ENCODE assay signal across 9 cellular contexts in the genomic region with DNA sequence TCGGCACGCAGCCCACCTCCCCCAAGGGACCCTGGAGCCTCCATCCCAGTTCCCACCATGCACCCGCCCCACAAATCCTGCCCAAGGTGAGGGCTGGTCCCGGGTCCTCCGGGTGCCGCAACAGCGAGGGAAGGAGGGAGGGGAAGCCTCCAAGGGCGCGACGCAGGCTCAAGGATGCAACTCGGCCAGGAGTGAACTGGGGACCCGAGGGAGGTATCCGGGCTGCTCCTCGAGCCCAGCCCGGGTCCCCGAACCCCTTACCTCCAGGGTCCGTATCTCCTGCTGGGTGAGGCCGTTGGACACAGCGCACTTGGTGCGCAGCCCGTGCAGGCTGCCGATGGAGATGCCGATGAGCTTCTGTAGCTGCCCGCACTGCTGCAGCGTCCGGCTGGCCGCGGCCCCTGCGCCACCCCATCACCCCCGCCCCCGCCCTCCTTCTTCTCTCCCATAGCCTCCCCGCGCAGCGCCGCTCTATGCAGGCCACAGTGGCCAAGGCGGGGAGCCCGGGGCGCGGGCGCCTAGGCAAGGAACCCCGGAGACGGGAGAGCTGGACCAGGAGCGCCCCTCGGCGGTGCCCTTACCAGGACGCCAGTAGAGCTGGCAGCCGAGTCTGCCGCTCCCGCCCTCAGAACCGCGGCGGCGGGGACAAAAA.
A peak's percentile ranks its signal among the peaks of the same experiment; 100 is the strongest.
DNase-seq lines count a peak whose midpoint lies in the region; ATAC-seq, FAIRE-seq and TF ChIP-seq lines count a peak whose summit lies in the region.
"Had no signal": no experiment of that assay in that cellular context is flagged by ENCODE, and none has a peak within 500 bp of the region (broad histone marks: within the 10 kb centered on the region; RNA-seq: fewer than 3 reads in every experiment).

No MANE protein-coding gene starts in this region.

- TF ChIP-seq EP300 in HepG2 (IDR thresholded peaks at IDR 0.05; ENCODE audit: low read depth in 2 of 2, low read length in 2 of 2) (no peak), HepG2 (CRISPR knock-in tag; IDR thresholded peaks at IDR 0.05; ENCODE audit: borderline replicate concordance) (no peak)

- WGBS in GM23248 (ENCODE audit: low coverage in 1 of 2, low lambda C conversion rate in 2 of 2, missing lambda C conversion rate in 2 of 2), 2 experiments: 3 to 4% methylated on average over 26 to 35 of the region's 53 CpGs
- WGBS in HepG2 (ENCODE audit: low lambda C conversion rate): 23% methylated on average over 23 of the region's 53 CpGs
- WGBS in urinary bladder: 5% methylated on average over 53 of the region's 53 CpGs

- H3K79me2 ChIP-seq in ACC112 (ENCODE audit: control insufficient read depth, insufficient read depth, low read length, unreplicated experiment) (no peaks in the 10 kb centered on the region), GM23248 (ENCODE audit: insufficient read depth) (no peaks in the 10 kb centered on the region), HepG2 (ENCODE audit: insufficient read depth, low read length) (no peaks in the 10 kb centered on the region), PC-9 (ENCODE audit: low read depth) (no peaks in the 10 kb centered on the region)

- ATAC-seq in HepG2: peak; percentile 72
- no peak for ATAC-seq in activated CD8-positive, alpha-beta memory T cell treated with anti-CD3 and anti-CD28 coated beads, Interleukin-2, amount 10 ng/mL, durations not matched to agents 7 days and 5 days

- H3K27me3 Mint-ChIP-seq in brain: peaks cover 5% of the 10 kb centered on the region
- peaks cover 31% of the 10 kb centered on the region for H3K27me3 Mint-ChIP-seq in activated CD8-positive, alpha-beta memory T cell treated with anti-CD3 and anti-CD28 coated beads, Interleukin-2, amount 10 ng/mL, durations not matched to agents 7 days and 5 days

- H4K20me1 ChIP-seq in GM23248 (ENCODE audit: insufficient read depth): no peaks in the 10 kb centered on the region
- H4K20me1 ChIP-seq in HepG2 (ENCODE audit: insufficient read depth, low read length): no peaks in the 10 kb centered on the region
- H4K20me1 ChIP-seq in PC-9 (ENCODE audit: insufficient read depth): no peaks in the 10 kb centered on the region

- peaks cover 38% of the 10 kb centered on the region for H3K27me3 ChIP-seq in ACC112 (ENCODE audit: insufficient read depth, low read length)
- H3K27me3 ChIP-seq in GM23248 (replicated peaks; ENCODE audit: insufficient read depth): peaks cover 35% of the 10 kb centered on the region
- peaks cover 0 to 31% of the 10 kb centered on the region in 2 experiments; a peak in 3 of 5 replicates for H3K27me3 ChIP-seq in HepG2 (ENCODE audit: control insufficient read depth in 1 of 2, insufficient read depth in 2 of 2, low read length in 2 of 2)
- no peaks in the 10 kb centered on the region for H3K27me3 ChIP-seq in PC-9 (ENCODE audit: insufficient read depth, low read depth)

- peak overlapping the region; percentile 73 for H3K4me3 ChIP-seq in ACC112 (ENCODE audit: low read depth, low read length)
- H3K4me3 ChIP-seq in GM23248: peak overlapping the region; percentile 69
- H3K4me3 ChIP-seq in HepG2 (replicated peaks in 1 of 3; ENCODE audit: insufficient read depth in 1 of 3, low read depth in 2 of 3, low read length in 3 of 3): peak overlapping the region; percentile 57 to 69 (median 65); a peak in 5 of 6 replicates
- peak overlapping the region; percentile 61 for H3K4me3 ChIP-seq in urinary bladder (ENCODE audit: low read depth, low read length)
- no peak overlapping the region for H3K4me3 ChIP-seq in PC-9

- H3K27ac Mint-ChIP-seq in brain: peak overlapping the region in 2 of 5 experiments; percentile 72 to 95
- H3K27ac Mint-ChIP-seq in activated CD8-positive, alpha-beta memory T cell treated with anti-CD3 and anti-CD28 coated beads, Interleukin-2, amount 10 ng/mL, durations not matched to agents 7 days and 5 days: no peak overlapping the region

- no peak overlapping the region for H3K9ac ChIP-seq in GM23248
- no peak overlapping the region for H3K9ac ChIP-seq in HepG2 (ENCODE audit: insufficient read depth, low read depth, low read length)

- H2AFZ ChIP-seq in ACC112 (ENCODE audit: low read length, unreplicated experiment) (peak overlapping the region; percentile 48), GM23248 (peak overlapping the region; percentile 86), HepG2 (ENCODE audit: low read length) (no peak overlapping the region), PC-9 (no peak overlapping the region)

- no peaks in the 10 kb centered on the region for H3K36me3 ChIP-seq in ACC112 (ENCODE audit: insufficient read depth, low read length)
- H3K36me3 ChIP-seq in GM23248 (ENCODE audit: low read depth): no peaks in the 10 kb centered on the region
- H3K36me3 ChIP-seq in HepG2 (replicated peaks in 1 of 2; ENCODE audit: control insufficient read depth in 1 of 2, insufficient read depth in 2 of 2, low read length in 2 of 2): no peaks in the 10 kb centered on the region
- no peaks in the 10 kb centered on the region for H3K36me3 ChIP-seq in urinary bladder (ENCODE audit: insufficient read depth)
- H3K36me3 ChIP-seq in PC-9 (ENCODE audit: low read depth): no peaks in the 10 kb centered on the region

- BruUV-seq in HepG2 (replicated peaks; lab: Mats Ljungman, UMichigan): no TSS peak
- no TSS peak for BruUV-seq in PC-9 (replicated peaks; lab: Mats Ljungman, UMichigan)

- intact Hi-C loops in HepG2 (cut with micrococcal nuclease; ENCODE audit: unreplicated experiment) (no loop called here), PC-9 (cut with micrococcal nuclease; ENCODE audit: unreplicated experiment) (no loop called here)

- 0 out of 2 replicates have a peak, but pooled peaks cover 4% of the 10 kb centered on the region for H3K9me2 ChIP-seq in GM23248 (ENCODE audit: insufficient read depth)
- no peaks in the 10 kb centered on the region for H3K9me2 ChIP-seq in PC-9 (ENCODE audit: insufficient read depth)

- FAIRE-seq in HepG2 (lab: Jason Lieb, UNC): no peak

- no peak for TF ChIP-seq RAD21 in HepG2 (CRISPR knock-in tag; IDR thresholded peaks at IDR 0.05)

- H3K27ac ChIP-seq in ACC112 (ENCODE audit: low read depth, low read length): no peak overlapping the region
- no peak overlapping the region for H3K27ac ChIP-seq in GM23248
- H3K27ac ChIP-seq in HepG2 (ENCODE audit: extremely low read length, insufficient read depth, low read length): no peak overlapping the region
- H3K27ac ChIP-seq in urinary bladder (ENCODE audit: low read depth): peak overlapping the region; percentile 47
- H3K27ac ChIP-seq in PC-9: no peak overlapping the region

- peak overlapping the region in 4 of 5 experiments; percentile 80 to 94 (median 87) for H3K4me3 Mint-ChIP-seq in brain
- no peak overlapping the region for H3K4me3 Mint-ChIP-seq in activated CD8-positive, alpha-beta memory T cell treated with anti-CD3 and anti-CD28 coated beads, Interleukin-2, amount 10 ng/mL, durations not matched to agents 7 days and 5 days
- H3K4me3 Mint-ChIP-seq: central memory CD8-positive, alpha-beta T cell had no signal

- H3F3A ChIP-seq in GM23248 (ENCODE audit: insufficient read depth) (no peaks in the 10 kb centered on the region), PC-9 (ENCODE audit: insufficient read depth, low read depth) (no peaks in the 10 kb centered on the region)

- peaks cover 17% of the 10 kb centered on the region for H3K4me1 Mint-ChIP-seq in brain
- peaks cover 2% of the 10 kb centered on the region for H3K4me1 Mint-ChIP-seq in activated CD8-positive, alpha-beta memory T cell treated with anti-CD3 and anti-CD28 coated beads, Interleukin-2, amount 10 ng/mL, durations not matched to agents 7 days and 5 days
- H3K4me1 Mint-ChIP-seq: central memory CD8-positive, alpha-beta T cell had no signal

- peak; percentile 38 for DNase-seq in GM23248
- no peak for DNase-seq in HepG2 (ENCODE audit: low spot score)
- DNase-seq in PC-9: no peak
- DNase-seq in NCI-H2029 (lab: John Stamatoyannopoulos, UW): no peak
- DNase-seq in activated CD8-positive, alpha-beta memory T cell treated with anti-CD3 and anti-CD28 coated beads, Interleukin-2, amount 10 ng/mL, durations not matched to agents 7 days and 5 days: no peak

- H3K4me2 ChIP-seq in GM23248 (ENCODE audit: unreplicated experiment) (peak overlapping the region; percentile 81), HepG2 (ENCODE audit: low read depth, low read length) (peak overlapping the region; percentile 63), PC-9 (no peak overlapping the region)

- no peaks in the 10 kb centered on the region for H3K36me3 Mint-ChIP-seq in brain
- H3K36me3 Mint-ChIP-seq in activated CD8-positive, alpha-beta memory T cell treated with anti-CD3 and anti-CD28 coated beads, Interleukin-2, amount 10 ng/mL, durations not matched to agents 7 days and 5 days: no peaks in the 10 kb centered on the region

- no peaks in the 10 kb centered on the region for H3K9me3 ChIP-seq in GM23248 (ENCODE audit: low read depth)
- no peaks in the 10 kb centered on the region for H3K9me3 ChIP-seq in HepG2 (ENCODE audit: low read length)
- peaks cover 6% of the 10 kb centered on the region; the same call in 1 of the 2 replicates for H3K9me3 ChIP-seq in PC-9 (ENCODE audit: insufficient read depth, low read depth)

- no peak for TF ChIP-seq POLR2A in HepG2 (IDR thresholded peaks at IDR 0.05; ENCODE audit: insufficient read depth in 1 of 2, low read depth in 2 of 2, low read length in 2 of 2)

- peaks cover 0 to 8% (median 7%) of the 10 kb centered on the region in 5 experiments for H3K9me3 Mint-ChIP-seq in brain
- H3K9me3 Mint-ChIP-seq in activated CD8-positive, alpha-beta memory T cell treated with anti-CD3 and anti-CD28 coated beads, Interleukin-2, amount 10 ng/mL, durations not matched to agents 7 days and 5 days (ENCODE audit: low read depth): no peaks in the 10 kb centered on the region
- H3K9me3 Mint-ChIP-seq: central memory CD8-positive, alpha-beta T cell had no signal

- POLR2A ChIA-PET in HepG2 (lab: Yijun Ruan, JAX): no interaction called here
- POLR2A ChIA-PET in PC-9 (lab: Charles Lee; ENCODE audit: unreplicated experiment): no interaction called here

- no peaks in the 10 kb centered on the region for H3K4me1 ChIP-seq in ACC112 (ENCODE audit: control insufficient read depth, insufficient read depth, low read length, unreplicated experiment)
- no peaks in the 10 kb centered on the region for H3K4me1 ChIP-seq in GM23248 (ENCODE audit: insufficient read depth)
- 0 out of 2 replicates have a peak, but pooled peaks cover 4% of the 10 kb centered on the region for H3K4me1 ChIP-seq in HepG2 (ENCODE audit: insufficient read depth, low read length)
- H3K4me1 ChIP-seq in urinary bladder (ENCODE audit: insufficient read depth): no peaks in the 10 kb centered on the region
- no peaks in the 10 kb centered on the region for H3K4me1 ChIP-seq in PC-9 (replicated peaks; ENCODE audit: insufficient read depth)

- TF ChIP-seq CTCF in brain (conservative IDR thresholded peaks at IDR 0.05) (peak in 1 of 2 experiments; percentile 29), HepG2 (CRISPR knock-in tag; IDR thresholded peaks at IDR 0.05) (peak; percentile 25), PC-9 (conservative IDR thresholded peaks at IDR 0.05) (no peak)

- CTCF ChIA-PET in HepG2 (lab: Yijun Ruan, JAX; ENCODE audit: low intra/inter-chr PET ratio, low total read pairs) (no interaction called here), PC-9 (lab: Charles Lee) (no interaction called here)
- CTCF ChIA-PET in activated CD8-positive, alpha-beta memory T cell treated with anti-CD3 and anti-CD28 coated beads, Interleukin-2, amount 10 ng/mL, durations not matched to agents 7 days and 5 days (lab: Charles Lee): no interaction called here

- in situ Hi-C loops in GM23248 (cut with MboI) (no loop called here), HepG2 (cut with HindIII; ENCODE audit: extremely low pct_ligation_motif_present, low pct_unique_long_range_greater_than_20kb) (no loop called here)

Comparison
In these comparisons a context has a peak if more than half of its experiments do, and no peak if none do; other contexts are left out.
1. H2AFZ ChIP-seq: peak in ACC112 (single experiment) and GM23248 (single experiment); none in HepG2 (single experiment) and PC-9 (single experiment).